ENCODE assay signal across 18 cellular contexts in genomic region chr2:30216157-30216556, GRCh38. TPM values are rescaled to one million over a fixed set of nuclear protein-coding genes. Genes with fewer than 3 reads are reported as not detected.
DNase-seq lines count a peak whose midpoint lies in the region; ATAC-seq and TF ChIP-seq lines count a peak whose summit lies in the region.
"Had no signal": no experiment of that assay in that cellular context is flagged by ENCODE, and none has a peak within 500 bp of the region (broad histone marks: within the 10 kb centered on the region; RNA-seq: fewer than 3 reads in every experiment).

No MANE protein-coding gene starts in this region.

- H3K9ac ChIP-seq in adipocyte (ENCODE audit: low read length), result no peak overlapping the region
- H3K9ac ChIP-seq: BLaER1 had no signal

- H3K4me3 ChIP-seq in Caco-2 (ENCODE audit: low read depth, low read length), result no peak overlapping the region
- H3K4me3 ChIP-seq in adipocyte (ENCODE audit: low read length), result no peak overlapping the region
- H3K4me3 ChIP-seq in BE2C (ENCODE audit: low read depth, low read length), result no peak overlapping the region
- H3K4me3 ChIP-seq: adrenal gland, BLaER1, GM23338, mucosa of descending colon, SJCRH30 had no signal

- H3K36me3 ChIP-seq in Caco-2 (ENCODE audit: control insufficient read depth, insufficient read depth, low read length), result no peaks in the 10 kb centered on the region
- no peaks in the 10 kb centered on the region for H3K36me3 ChIP-seq in adipocyte (ENCODE audit: control insufficient read depth, insufficient read depth, low read length, severe bottlenecking)
- no peaks in the 10 kb centered on the region for H3K36me3 ChIP-seq in BE2C
- H3K36me3 ChIP-seq: adrenal gland, BLaER1, SJCRH30 had no signal

- no peaks in the 10 kb centered on the region for H3K9me3 ChIP-seq in Caco-2
- no peaks in the 10 kb centered on the region for H3K9me3 ChIP-seq in adipocyte (ENCODE audit: control insufficient read depth, low read length)
- no peaks in the 10 kb centered on the region for H3K9me3 ChIP-seq in BE2C
- H3K9me3 ChIP-seq: adrenal gland, BLaER1, mucosa of descending colon, SJCRH30 had no signal

- H3K27me3 ChIP-seq in Caco-2 (replicated peaks; ENCODE audit: control insufficient read depth, insufficient read depth, low read length) (no peaks in the 10 kb centered on the region), adipocyte (replicated peaks; ENCODE audit: control insufficient read depth, insufficient read depth, low read length) (peaks cover 36% of the 10 kb centered on the region), BE2C (no peaks in the 10 kb centered on the region)
- H3K27me3 ChIP-seq: adrenal gland, BLaER1 had no signal

- DNase-seq in AG08395 (ENCODE audit: low spot score) (peak; percentile 12), Caco-2 (no peak), adipocyte (ENCODE audit: low read depth) (peak; percentile 73), WTC11 (ENCODE audit: low spot score) (no peak), BE2C (no peak)
- DNase-seq: adrenal gland, erythroblast, glutamatergic neuron, KG1, left ventricle myocardium superior, mucosa of descending colon, NCI-H1048, SJCRH30 had no signal

- H3K4me3 Mint-ChIP-seq in Caco-2 (ENCODE audit: unreplicated experiment), result no peak overlapping the region
- H3K4me3 Mint-ChIP-seq in nephron, result no peak overlapping the region
- H3K4me3 Mint-ChIP-seq in WTC11, result no peak overlapping the region
- H3K4me3 Mint-ChIP-seq: central memory CD8-positive, alpha-beta T cell; GM23338 had no signal

- H3K9me3 Mint-ChIP-seq in Caco-2 (ENCODE audit: unreplicated experiment), result no peaks in the 10 kb centered on the region
- no peaks in the 10 kb centered on the region for H3K9me3 Mint-ChIP-seq in nephron
- H3K9me3 Mint-ChIP-seq in WTC11, result no peaks in the 10 kb centered on the region
- H3K9me3 Mint-ChIP-seq: central memory CD8-positive, alpha-beta T cell; GM23338 had no signal

- H3K4me1 ChIP-seq in Caco-2 (peaks cover 47% of the 10 kb centered on the region), adipocyte (ENCODE audit: control insufficient read depth, insufficient read depth, low read length) (peaks cover 15% of the 10 kb centered on the region), BE2C (no peaks in the 10 kb centered on the region)
- H3K4me1 ChIP-seq: adrenal gland, SJCRH30 had no signal

- no TSS peak for BruUV-seq in Caco-2 (replicated peaks; lab: Mats Ljungman, UMichigan)

- H3K27me3 Mint-ChIP-seq in Caco-2 (ENCODE audit: insufficient read depth, unreplicated experiment) (no peaks in the 10 kb centered on the region), nephron (ENCODE audit: low read depth) (peaks cover 3% of the 10 kb centered on the region), WTC11 (ENCODE audit: low read depth) (no peaks in the 10 kb centered on the region)
- H3K27me3 Mint-ChIP-seq: central memory CD8-positive, alpha-beta T cell had no signal

- H3K36me3 Mint-ChIP-seq in Caco-2 (ENCODE audit: insufficient read depth, unreplicated experiment), result peaks cover 9% of the 10 kb centered on the region
- H3K36me3 Mint-ChIP-seq in nephron (ENCODE audit: low read depth), result no peaks in the 10 kb centered on the region
- H3K36me3 Mint-ChIP-seq in WTC11, result no peaks in the 10 kb centered on the region

- ATAC-seq in GM19463 (IDR thresholded peaks at IDR 0.05; ENCODE audit: unreplicated experiment) (no peak), WTC11 (no peak)
- ATAC-seq: GM23338, left ventricle myocardium superior, mucosa of descending colon had no signal

- intact Hi-C loops in Caco-2 (cut with micrococcal nuclease; ENCODE audit: unreplicated experiment), result loop anchor here (5.0 kb wide), 1 partner anchor 331 kb away; no protein-coding TSS in a partner anchor

- POLR2A ChIA-PET in Caco-2 (lab: Charles Lee) (interaction anchor here (0.8 kb wide), 1 partner anchor 15 kb away, joined by 8 read pairs; the partner anchor contains the start of gene LBH), WTC11 (lab: Charles Lee) (no interaction called here)

- H3K27ac Mint-ChIP-seq in Caco-2 (ENCODE audit: unreplicated experiment) (peak overlapping the region; percentile 97), nephron (peak overlapping the region in 2 of 3 experiments; percentile 61 to 81), WTC11 (no peak overlapping the region)
- H3K27ac Mint-ChIP-seq: GM23338 had no signal

- no peak for TF ChIP-seq CTCF in Caco-2 (IDR thresholded peaks at IDR 0.05; ENCODE audit: insufficient read depth in 1 of 2, low read depth in 1 of 2, low read length in 1 of 2, severe bottlenecking in 1 of 2, unreplicated experiment in 1 of 2)
- TF ChIP-seq CTCF in nephron (IDR thresholded peaks at IDR 0.05; ENCODE audit: unreplicated experiment in 3 of 3), result no peak
- TF ChIP-seq CTCF in WTC11 (IDR thresholded peaks at IDR 0.05), result no peak
- TF ChIP-seq CTCF in BE2C (IDR thresholded peaks at IDR 0.05; ENCODE audit: low read depth, low read length), result no peak

- H3K4me1 Mint-ChIP-seq in Caco-2 (ENCODE audit: low read depth, unreplicated experiment), result peaks cover 62% of the 10 kb centered on the region
- peaks cover 31% of the 10 kb centered on the region for H3K4me1 Mint-ChIP-seq in nephron
- H3K4me1 Mint-ChIP-seq in WTC11, result peaks cover 21% of the 10 kb centered on the region

- CTCF ChIA-PET in Caco-2 (lab: Charles Lee) (interaction anchor here (3.0 to 3.2 kb wide), 2 partner anchors 16 to 24 kb away, joined by 16 to 27 read pairs; partner anchors contain the start of gene LBH), WTC11 (lab: Charles Lee) (no interaction called here)

TF ChIP-seq in WTC11, 78 proteins besides CTCF, POLR2A, EP300 and RAD21 (continues in another document):
- TF ChIP-seq ZNF281 (CRISPR knock-in tag; IDR thresholded peaks at IDR 0.05), result no peak
- TF ChIP-seq, protein P1, sequence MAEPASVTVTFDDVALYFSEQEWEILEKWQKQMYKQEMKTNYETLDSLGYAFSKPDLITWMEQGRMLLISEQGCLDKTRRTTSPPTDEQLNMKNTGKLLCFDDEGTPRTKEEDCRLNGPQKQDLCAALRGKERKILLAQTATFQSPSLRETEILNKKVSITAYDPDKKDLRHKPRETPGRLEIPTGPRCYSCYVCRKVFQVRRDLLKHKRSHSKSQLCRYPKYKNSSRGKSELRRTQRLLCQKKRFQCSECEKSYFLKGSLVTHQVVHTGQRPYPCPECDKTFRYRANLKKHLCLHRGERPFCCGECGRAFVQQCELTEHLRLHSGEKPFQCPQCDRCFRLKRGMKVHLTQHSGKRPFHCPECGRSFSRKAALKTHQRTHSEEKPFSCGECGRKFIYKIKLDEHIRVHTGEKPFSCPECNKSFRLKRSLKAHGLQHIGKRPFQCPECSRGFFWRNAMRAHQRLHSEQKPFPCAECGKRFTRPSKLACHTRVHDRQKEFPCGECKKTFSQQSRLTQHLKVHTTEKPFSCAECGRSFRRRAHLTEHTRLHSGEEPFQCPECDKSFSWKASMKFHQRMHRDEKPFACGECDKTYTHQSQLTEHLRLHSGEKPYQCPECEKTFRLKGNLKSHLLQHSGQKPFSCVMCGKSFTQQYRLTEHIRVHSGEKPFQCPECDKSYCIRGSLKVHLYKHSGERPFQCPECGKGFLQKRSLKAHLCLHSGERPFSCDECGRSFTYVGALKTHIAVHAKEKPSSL (CRISPR knock-in tag; conservative IDR thresholded peaks at IDR 0.05), result no peak
- no peak for TF ChIP-seq FOXJ3 (CRISPR knock-in tag; IDR thresholded peaks at IDR 0.05; ENCODE audit: borderline replicate concordance)
- no peak for TF ChIP-seq CREM (CRISPR knock-in tag; IDR thresholded peaks at IDR 0.05)
- no peak for TF ChIP-seq SMAD3 (CRISPR knock-in tag; IDR thresholded peaks at IDR 0.05; ENCODE audit: borderline replicate concordance)
- TF ChIP-seq HMGXB4 (CRISPR knock-in tag; IDR thresholded peaks at IDR 0.05), result no peak
- TF ChIP-seq NFATC4 (CRISPR knock-in tag; IDR thresholded peaks at IDR 0.05), result no peak
- no peak for TF ChIP-seq ZNF671 (CRISPR knock-in tag; IDR thresholded peaks at IDR 0.05)
- TF ChIP-seq SMAD4 (CRISPR knock-in tag; IDR thresholded peaks at IDR 0.05), result no peak
- TF ChIP-seq, protein P2, sequence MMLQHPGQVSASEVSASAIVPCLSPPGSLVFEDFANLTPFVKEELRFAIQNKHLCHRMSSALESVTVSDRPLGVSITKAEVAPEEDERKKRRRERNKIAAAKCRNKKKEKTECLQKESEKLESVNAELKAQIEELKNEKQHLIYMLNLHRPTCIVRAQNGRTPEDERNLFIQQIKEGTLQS (CRISPR knock-in tag; conservative IDR thresholded peaks at IDR 0.05), result no peak

RNA-seq across cellular contexts. Expression of gene LBH, which starts 15.2 kb away (rescaled TPM):
- total RNA-seq in Caco-2 (2022) (126 and 159 TPM in 2 replicates), WTC11 (2021) (30.8 to 47.3 TPM (median 34.7 TPM) in 3 replicates)
- 9.8 TPM for polyA plus RNA-seq in BE2C (2012; ENCODE audit: insufficient read depth, insufficient read length, low read depth)

Comparison
In these comparisons a context has a peak if more than half of its experiments do, and no peak if none do; other contexts are left out.
1. DNase-seq: peak in AG08395 (single experiment) and adipocyte (single experiment); none in Caco-2 (0 of 2), WTC11 (single experiment) and BE2C (single experiment).